16 cellular contexts compared by ENCODE assay signal in the genomic region with DNA sequence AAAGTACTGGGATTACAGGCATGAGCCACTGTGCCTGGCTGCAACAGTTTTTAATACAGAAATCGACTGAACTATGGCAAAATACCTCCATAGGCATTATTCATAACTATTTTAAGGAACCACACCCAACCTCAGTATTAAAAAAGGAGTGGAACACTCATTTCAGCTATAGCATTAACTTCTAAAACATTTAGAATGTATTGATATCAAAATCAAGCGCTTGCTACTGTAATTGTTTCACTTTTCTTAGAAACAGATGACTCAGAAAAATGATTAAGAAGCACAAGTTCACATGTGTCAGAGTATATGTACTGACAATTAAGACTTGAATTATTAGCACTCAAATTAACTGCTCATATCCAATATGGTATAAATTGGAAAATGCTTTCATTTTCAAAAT. TPM values are rescaled to one million over a fixed set of nuclear protein-coding genes. Genes with fewer than 3 reads are reported as not detected.
DNase-seq lines count a peak whose midpoint lies in the region; ATAC-seq and TF ChIP-seq lines count a peak whose summit lies in the region.
"Had no signal": no experiment of that assay in that cellular context is flagged by ENCODE, and none has a peak within 500 bp of the region (broad histone marks: within the 10 kb centered on the region; RNA-seq: fewer than 3 reads in every experiment).

No MANE protein-coding gene starts in this region.

- H3K36me3 Mint-ChIP-seq in activated naive CD8-positive, alpha-beta T cell: peaks cover 4% of the 10 kb centered on the region
- H3K36me3 Mint-ChIP-seq in activated naive CD8-positive, alpha-beta T cell treated with anti-CD3 and anti-CD28 coated beads for 36 hours: peaks cover 15% of the 10 kb centered on the region

- CTCF ChIA-PET in mammary epithelial cell (lab: Charles Lee; ENCODE audit: low non-redundant PET): interaction anchor here (0.9 kb wide), 1 partner anchor 151 kb away, joined by 3 read pairs; no protein-coding TSS in a partner anchor

- H3K27ac Mint-ChIP-seq in activated naive CD8-positive, alpha-beta T cell: peak overlapping the region; percentile 76
- no peak overlapping the region for H3K27ac Mint-ChIP-seq in activated naive CD8-positive, alpha-beta T cell treated with anti-CD3 and anti-CD28 coated beads for 36 hours

- no peak overlapping the region for H2AFZ ChIP-seq in mammary epithelial cell (ENCODE audit: low read depth, low read length)

- in situ Hi-C loops in mammary epithelial cell (cut with MboI; ENCODE audit: low sequenced_read_pairs in 2 of 2): no loop called here

- no peak overlapping the region for H3K4me2 ChIP-seq in mammary epithelial cell (ENCODE audit: insufficient read depth, low read depth, low read length)

- peaks cover 42% of the 10 kb centered on the region for H3K79me2 ChIP-seq in mammary epithelial cell (ENCODE audit: insufficient read depth, low read length)

- TF ChIP-seq CTCF in mammary epithelial cell (conservative IDR thresholded peaks at IDR 0.05 in 1 of 2, IDR thresholded peaks at IDR 0.05 in 1 of 2; ENCODE audit: extremely low read depth in 1 of 2, insufficient read depth in 1 of 2, low read depth in 1 of 2, low read length in 2 of 2): no peak
- TF ChIP-seq CTCF in foreskin keratinocyte (conservative IDR thresholded peaks at IDR 0.05): no peak

- DNase-seq in activated naive CD8-positive, alpha-beta T cell treated with anti-CD3 and anti-CD28 coated beads for 36 hours: no peak
- peak; percentile 3 for DNase-seq in mammary epithelial cell
- peak in 1 of 2 donors; percentile 11 for DNase-seq in foreskin keratinocyte
- no peak for DNase-seq in activated gamma-delta T cell treated with Interleukin-2 at 50 U/mL for 16 hours
- no peak for DNase-seq in T1000 (lab: John Stamatoyannopoulos, UW)
- DNase-seq: AML-193, HFFc6, NCI-H1105 treated with DMSO at 0.1 percent for 48 hours, NCI-H1694, NCI-H2081 treated with DMSO at 0.1 percent for 48 hours, Peyer's patch had no signal

- peaks cover 24% of the 10 kb centered on the region for H3K4me1 Mint-ChIP-seq in activated naive CD8-positive, alpha-beta T cell (ENCODE audit: low read depth)
- H3K4me1 Mint-ChIP-seq in activated naive CD8-positive, alpha-beta T cell treated with anti-CD3 and anti-CD28 coated beads for 36 hours: peaks cover 13% of the 10 kb centered on the region

- intact Hi-C loops in mammary epithelial cell (cut with micrococcal nuclease): no loop called here

- dilution Hi-C loops in mammary epithelial cell (cut with HindIII; ENCODE audit: low sequenced_read_pairs): no loop called here

- H3K27ac ChIP-seq in mammary epithelial cell (ENCODE audit: insufficient read depth, low read depth, low read length) (no peak overlapping the region), foreskin keratinocyte (no peak overlapping the region), subcutaneous abdominal adipose tissue (ENCODE audit: low read depth, low read length) (peak overlapping the region; percentile 48)
- H3K27ac ChIP-seq: C4-2B, Peyer's patch had no signal

- 57% methylated on average over 2 of the region's 2 CpGs for WGBS in mammary epithelial cell (ENCODE audit: low coverage, missing lambda C conversion rate)

- H3K4me1 ChIP-seq in mammary epithelial cell (ENCODE audit: insufficient read depth, low read length): no peaks in the 10 kb centered on the region
- H3K4me1 ChIP-seq in foreskin keratinocyte: no peaks in the 10 kb centered on the region
- peaks cover 0 to 7% (median 2%) of the 10 kb centered on the region in 5 donors for H3K4me1 ChIP-seq in subcutaneous abdominal adipose tissue (ENCODE audit: control insufficient read depth in 5 of 5, insufficient read depth in 5 of 5, low read length in 5 of 5)
- H3K4me1 ChIP-seq: Peyer's patch had no signal

- H3K9ac ChIP-seq in mammary epithelial cell (ENCODE audit: insufficient read depth, low read length) (no peak overlapping the region), subcutaneous abdominal adipose tissue (ENCODE audit: low read length in 5 of 5) (peak overlapping the region in 1 of 5 donors; percentile 46)

- H3K27me3 ChIP-seq in mammary epithelial cell (ENCODE audit: insufficient read depth, low read length) (no peaks in the 10 kb centered on the region), foreskin keratinocyte (no peaks in the 10 kb centered on the region), subcutaneous abdominal adipose tissue (ENCODE audit: control insufficient read depth in 5 of 5, insufficient read depth in 4 of 5, low read length in 5 of 5) (no peaks in the 10 kb centered on the region)
- H3K27me3 ChIP-seq: Peyer's patch had no signal

- no peaks in the 10 kb centered on the region for H4K20me1 ChIP-seq in mammary epithelial cell (ENCODE audit: insufficient read depth, low read length)

- no TSS peak for BruUV-seq in mammary epithelial cell (replicated peaks; lab: Mats Ljungman, UMichigan)

- peak; percentile 42 for ATAC-seq in foreskin keratinocyte
- ATAC-seq: K562, Right ventricle myocardium inferior had no signal

- H3K4me3 ChIP-seq in mammary epithelial cell (replicated peaks in 1 of 3; ENCODE audit: insufficient read depth in 1 of 3, low read depth in 2 of 3, low read length in 3 of 3) (no peak overlapping the region), subcutaneous abdominal adipose tissue (ENCODE audit: low read depth in 1 of 5, low read length in 5 of 5) (no peak overlapping the region)
- H3K4me3 ChIP-seq: K562, Peyer's patch had no signal

- no peaks in the 10 kb centered on the region for H3K27me3 Mint-ChIP-seq in activated naive CD8-positive, alpha-beta T cell
- H3K27me3 Mint-ChIP-seq in activated naive CD8-positive, alpha-beta T cell treated with anti-CD3 and anti-CD28 coated beads for 36 hours: no peaks in the 10 kb centered on the region

- peaks cover 20% of the 10 kb centered on the region for H3K36me3 ChIP-seq in mammary epithelial cell (ENCODE audit: insufficient read depth, low read length)
- H3K36me3 ChIP-seq in subcutaneous abdominal adipose tissue (ENCODE audit: control insufficient read depth in 5 of 5, insufficient read depth in 5 of 5, low read length in 5 of 5): peaks cover 4 to 27% (median 16%) of the 10 kb centered on the region in 5 donors

- H3K9me3 ChIP-seq in mammary epithelial cell (replicated peaks; ENCODE audit: insufficient read depth, low read length): no peaks in the 10 kb centered on the region
- H3K9me3 ChIP-seq in subcutaneous abdominal adipose tissue (ENCODE audit: control insufficient read depth in 5 of 5, low read length in 5 of 5): no peaks in the 10 kb centered on the region
- H3K9me3 ChIP-seq: Peyer's patch had no signal

- no peaks in the 10 kb centered on the region for H3K9me3 Mint-ChIP-seq in activated naive CD8-positive, alpha-beta T cell (ENCODE audit: low read depth)
- H3K9me3 Mint-ChIP-seq in activated naive CD8-positive, alpha-beta T cell treated with anti-CD3 and anti-CD28 coated beads for 36 hours: no peaks in the 10 kb centered on the region
- H3K9me3 Mint-ChIP-seq: HFFc6 had no signal

- no peak overlapping the region for H3K4me3 Mint-ChIP-seq in activated naive CD8-positive, alpha-beta T cell
- no peak overlapping the region for H3K4me3 Mint-ChIP-seq in activated naive CD8-positive, alpha-beta T cell treated with anti-CD3 and anti-CD28 coated beads for 36 hours
- H3K4me3 Mint-ChIP-seq: HFFc6 had no signal

RNA-seq across cellular contexts. Expression of a gene that starts 15.1 kb away (rescaled TPM):
- 10 to 100 TPM; 69.6 to 73.6 TPM for total RNA-seq in activated naive CD8-positive, alpha-beta T cell treated with anti-CD3 and anti-CD28 coated beads for 36 hours
- total RNA-seq in mammary epithelial cell (10 to 100 TPM; 57.3 to 74.3 TPM), foreskin keratinocyte (76.3 and 83.7 TPM in 2 replicates)
- polyA plus RNA-seq in mammary epithelial cell (46.9 TPM), foreskin keratinocyte (47.5 and 48.8 TPM in 2 replicates)
- 48.4 TPM for polyA minus RNA-seq in mammary epithelial cell

RNA-seq across cellular contexts. Expression of a gene that starts 15.2 kb away (rescaled TPM):
- 10 to 100 TPM; 36.7 to 37.6 TPM for total RNA-seq in activated naive CD8-positive, alpha-beta T cell treated with anti-CD3 and anti-CD28 coated beads for 36 hours
- total RNA-seq in mammary epithelial cell (10 to 100 TPM; 54.0 to 55.0 TPM), foreskin keratinocyte (39.7 and 47.2 TPM in 2 replicates)
- polyA plus RNA-seq in mammary epithelial cell (4.7 TPM), foreskin keratinocyte (14.2 and 17.3 TPM in 2 replicates)
- polyA minus RNA-seq in mammary epithelial cell: 15.1 TPM

RNA-seq across cellular contexts. Expression of a gene that starts 39.8 kb away (rescaled TPM):
- not detected for total RNA-seq in activated naive CD8-positive, alpha-beta T cell treated with anti-CD3 and anti-CD28 coated beads for 36 hours
- total RNA-seq in mammary epithelial cell (not detected), foreskin keratinocyte (not detected in 2 replicates)
- polyA plus RNA-seq in mammary epithelial cell (not detected), foreskin keratinocyte (not detected in 2 replicates)
- not detected for polyA minus RNA-seq in mammary epithelial cell
- total RNA-seq: HFFc6, K562, Right ventricle myocardium inferior had no signal
- polyA plus RNA-seq: K562 had no signal
